Comparison of ENCODE assay signal across 28 cellular contexts in the genomic region with DNA sequence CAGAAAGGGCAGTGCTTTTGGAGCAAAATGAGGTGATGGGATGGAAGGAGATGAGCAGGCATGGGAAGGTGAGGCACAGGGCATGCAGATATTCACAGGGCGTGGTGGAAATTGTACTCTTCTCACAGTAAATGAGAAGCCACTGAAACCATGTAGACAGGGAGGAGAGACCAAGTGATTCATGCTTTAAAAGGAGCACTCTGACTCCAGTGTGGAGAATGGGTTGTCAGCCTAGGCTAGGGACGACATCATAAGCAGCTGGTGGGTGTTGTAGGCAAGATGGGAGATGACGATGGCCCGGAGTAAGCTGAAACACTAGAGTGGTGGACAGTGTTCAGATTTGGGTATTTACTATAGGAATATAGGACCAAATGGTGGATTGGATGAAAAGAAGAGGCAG. TPM values are rescaled to one million over a fixed set of nuclear protein-coding genes. Genes with fewer than 3 reads are reported as not detected.
DNase-seq lines count a peak whose midpoint lies in the region; ATAC-seq and TF ChIP-seq lines count a peak whose summit lies in the region.
"Had no signal": no experiment of that assay in that cellular context is flagged by ENCODE, and none has a peak within 500 bp of the region (broad histone marks: within the 10 kb centered on the region; RNA-seq: fewer than 3 reads in every experiment).

No MANE protein-coding gene starts in this region.

- POLR2A ChIA-PET in activated CD4-positive, alpha-beta memory T cell treated with anti-CD3 and anti-CD28 coated beads for 36 hours (lab: Charles Lee): no interaction called here
- POLR2A ChIA-PET in activated CD4-positive, alpha-beta memory T cell treated with anti-CD3 and anti-CD28 coated beads, Interleukin-2, amount 10 ng/mL, durations not matched to agents 7 days and 5 days (lab: Charles Lee): no interaction called here
- POLR2A ChIA-PET in CD4-positive, alpha-beta T cell (lab: Charles Lee): interaction anchor here (1.4 kb wide), 1 partner anchor 13 kb away, joined by 3 read pairs; no protein-coding TSS in a partner anchor

- intact Hi-C loops in activated CD4-positive, alpha-beta memory T cell treated with anti-CD3 and anti-CD28 coated beads for 36 hours (cut with micrococcal nuclease): no loop called here
- intact Hi-C loops in CD4-positive, alpha-beta T cell (cut with DNase I, micrococcal nuclease): no loop called here

- peak; percentile 27 for DNase-seq in activated CD4-positive, alpha-beta memory T cell treated with anti-CD3 and anti-CD28 coated beads for 36 hours
- DNase-seq in activated CD4-positive, alpha-beta memory T cell treated with anti-CD3 and anti-CD28 coated beads, Interleukin-2, amount 10 ng/mL, durations not matched to agents 7 days and 5 days: no peak
- no peak for DNase-seq in CD4-positive, alpha-beta T cell
- no peak for DNase-seq in naive B cell
- DNase-seq in EL: no peak
- no peak for DNase-seq in NCI-H524 treated with DMSO at 0.1 percent for 48 hours (lab: John Stamatoyannopoulos, UW)
- DNase-seq: activated B cell treated with CpG ODN at 0.5 μM for 24 hours; body of pancreas; DMS79 treated with DMSO at 0.1 percent for 48 hours; erythroblast; foreskin melanocyte; H7; left colon; NCI-H2029; NCI-H2227 treated with DMSO at 0.1 percent for 48 hours; NCI-H748 treated with DMSO at 0.1 percent for 48 hours; retina; stimulated activated CD4-positive, alpha-beta T cell treated with anti-CD3 and anti-CD28 coated beads, Interleukin-4, amount 100 ng/mL, for 1 hour; stimulated activated naive CD4-positive, alpha-beta T cell; T1000 had no signal

- no peak for TF ChIP-seq CTCF in CD4-positive, alpha-beta T cell (IDR thresholded peaks at IDR 0.05)

- no peak overlapping the region for H3K27ac Mint-ChIP-seq in activated CD4-positive, alpha-beta memory T cell treated with anti-CD3 and anti-CD28 coated beads for 36 hours
- H3K27ac Mint-ChIP-seq in activated CD4-positive, alpha-beta memory T cell treated with anti-CD3 and anti-CD28 coated beads, Interleukin-2, amount 10 ng/mL, durations not matched to agents 7 days and 5 days: no peak overlapping the region
- peak overlapping the region; percentile 1 for H3K27ac Mint-ChIP-seq in CD4-positive, alpha-beta T cell
- H3K27ac Mint-ChIP-seq in activated T-helper 17 cell treated with anti-CD3 and anti-CD28 coated beads, Interleukin-2, amount 50 U/mL, for 72 hours: no peak overlapping the region
- peak overlapping the region in 4 of 6 donors; percentile 0 to 73 (median 32) for H3K27ac Mint-ChIP-seq in naive B cell
- H3K27ac Mint-ChIP-seq: activated B cell treated with CpG ODN at 0.5 μM for 24 hours, B cell had no signal

- no peak for TF ChIP-seq POLR2A in GM18505 (IDR thresholded peaks at IDR 0.05; ENCODE audit: borderline replicate concordance, extremely low read depth, insufficient read depth, insufficient read length)

- ATAC-seq in CD4-positive, alpha-beta T cell (ENCODE audit: poor library complexity): no peak
- peak; percentile 78 for ATAC-seq in activated T-helper 17 cell treated with anti-CD3 and anti-CD28 coated beads, Interleukin-2, amount 50 U/mL, for 72 hours (replicated peaks)
- ATAC-seq in naive B cell (ENCODE audit: low read depth in 2 of 2): no peak
- ATAC-seq in GM18505 (IDR thresholded peaks at IDR 0.05; ENCODE audit: unreplicated experiment): no peak
- ATAC-seq: body of pancreas, HepG2, left colon had no signal

- H3K36me3 Mint-ChIP-seq in activated CD4-positive, alpha-beta memory T cell treated with anti-CD3 and anti-CD28 coated beads for 36 hours: peaks cover 3% of the 10 kb centered on the region
- H3K36me3 Mint-ChIP-seq in activated CD4-positive, alpha-beta memory T cell treated with anti-CD3 and anti-CD28 coated beads, Interleukin-2, amount 10 ng/mL, durations not matched to agents 7 days and 5 days (ENCODE audit: low read depth): no peaks in the 10 kb centered on the region
- H3K36me3 Mint-ChIP-seq in CD4-positive, alpha-beta T cell (ENCODE audit: low read depth): no peaks in the 10 kb centered on the region
- H3K36me3 Mint-ChIP-seq in activated T-helper 17 cell treated with anti-CD3 and anti-CD28 coated beads, Interleukin-2, amount 50 U/mL, for 72 hours (ENCODE audit: low read depth): no peaks in the 10 kb centered on the region
- H3K36me3 Mint-ChIP-seq in naive B cell: peaks cover 8 to 11% of the 10 kb centered on the region in 2 donors

- H3K9me3 ChIP-seq in CD4-positive, alpha-beta T cell (ENCODE audit: control insufficient read depth, low read length): no peaks in the 10 kb centered on the region
- H3K9me3 ChIP-seq: body of pancreas, vagina had no signal

- H3K27me3 Mint-ChIP-seq in activated CD4-positive, alpha-beta memory T cell treated with anti-CD3 and anti-CD28 coated beads for 36 hours: no peaks in the 10 kb centered on the region
- no peaks in the 10 kb centered on the region for H3K27me3 Mint-ChIP-seq in activated CD4-positive, alpha-beta memory T cell treated with anti-CD3 and anti-CD28 coated beads, Interleukin-2, amount 10 ng/mL, durations not matched to agents 7 days and 5 days
- no peaks in the 10 kb centered on the region for H3K27me3 Mint-ChIP-seq in CD4-positive, alpha-beta T cell
- H3K27me3 Mint-ChIP-seq in activated T-helper 17 cell treated with anti-CD3 and anti-CD28 coated beads, Interleukin-2, amount 50 U/mL, for 72 hours: no peaks in the 10 kb centered on the region
- no peaks in the 10 kb centered on the region for H3K27me3 Mint-ChIP-seq in naive B cell
- H3K27me3 Mint-ChIP-seq: activated B cell treated with CpG ODN at 0.5 μM for 24 hours, B cell had no signal

- H3K9me3 Mint-ChIP-seq in activated CD4-positive, alpha-beta memory T cell treated with anti-CD3 and anti-CD28 coated beads for 36 hours: peaks cover 5% of the 10 kb centered on the region
- peaks cover 2% of the 10 kb centered on the region for H3K9me3 Mint-ChIP-seq in activated CD4-positive, alpha-beta memory T cell treated with anti-CD3 and anti-CD28 coated beads, Interleukin-2, amount 10 ng/mL, durations not matched to agents 7 days and 5 days
- peaks cover 2% of the 10 kb centered on the region for H3K9me3 Mint-ChIP-seq in CD4-positive, alpha-beta T cell
- no peaks in the 10 kb centered on the region for H3K9me3 Mint-ChIP-seq in activated T-helper 17 cell treated with anti-CD3 and anti-CD28 coated beads, Interleukin-2, amount 50 U/mL, for 72 hours
- peaks cover 0 to 7% (median 5%) of the 10 kb centered on the region in 7 donors for H3K9me3 Mint-ChIP-seq in naive B cell
- H3K9me3 Mint-ChIP-seq: activated B cell treated with CpG ODN at 0.5 μM for 24 hours had no signal

- no peak overlapping the region for H3K27ac ChIP-seq in CD4-positive, alpha-beta T cell (ENCODE audit: low read depth, low read length)
- H3K27ac ChIP-seq: body of pancreas, HL-60, vagina had no signal

- CTCF ChIA-PET in activated CD4-positive, alpha-beta memory T cell treated with anti-CD3 and anti-CD28 coated beads for 36 hours (lab: Charles Lee): interaction anchor here (1.4 kb wide), 1 partner anchor 40 kb away, joined by 5 read pairs; no protein-coding TSS in a partner anchor
- CTCF ChIA-PET in activated CD4-positive, alpha-beta memory T cell treated with anti-CD3 and anti-CD28 coated beads, Interleukin-2, amount 10 ng/mL, durations not matched to agents 7 days and 5 days (lab: Charles Lee): no interaction called here
- CTCF ChIA-PET in CD4-positive, alpha-beta T cell (lab: Charles Lee): no interaction called here

- H3K27me3 ChIP-seq in CD4-positive, alpha-beta T cell (ENCODE audit: control insufficient read depth, insufficient read depth, low read length): no peaks in the 10 kb centered on the region
- H3K27me3 ChIP-seq: body of pancreas, vagina had no signal

- H3K4me1 Mint-ChIP-seq in activated CD4-positive, alpha-beta memory T cell treated with anti-CD3 and anti-CD28 coated beads for 36 hours (ENCODE audit: low read depth): peaks cover 5% of the 10 kb centered on the region
- peaks cover 5% of the 10 kb centered on the region for H3K4me1 Mint-ChIP-seq in activated CD4-positive, alpha-beta memory T cell treated with anti-CD3 and anti-CD28 coated beads, Interleukin-2, amount 10 ng/mL, durations not matched to agents 7 days and 5 days
- H3K4me1 Mint-ChIP-seq in CD4-positive, alpha-beta T cell (ENCODE audit: low read depth): peaks cover 11% of the 10 kb centered on the region
- H3K4me1 Mint-ChIP-seq in activated T-helper 17 cell treated with anti-CD3 and anti-CD28 coated beads, Interleukin-2, amount 50 U/mL, for 72 hours: no peaks in the 10 kb centered on the region
- peaks cover 0 to 5% (median 0%) of the 10 kb centered on the region in 3 donors for H3K4me1 Mint-ChIP-seq in naive B cell

- H3K4me3 Mint-ChIP-seq in activated CD4-positive, alpha-beta memory T cell treated with anti-CD3 and anti-CD28 coated beads for 36 hours: no peak overlapping the region
- no peak overlapping the region for H3K4me3 Mint-ChIP-seq in activated CD4-positive, alpha-beta memory T cell treated with anti-CD3 and anti-CD28 coated beads, Interleukin-2, amount 10 ng/mL, durations not matched to agents 7 days and 5 days
- H3K4me3 Mint-ChIP-seq in CD4-positive, alpha-beta T cell: no peak overlapping the region
- H3K4me3 Mint-ChIP-seq in activated T-helper 17 cell treated with anti-CD3 and anti-CD28 coated beads, Interleukin-2, amount 50 U/mL, for 72 hours: no peak overlapping the region
- no peak overlapping the region for H3K4me3 Mint-ChIP-seq in naive B cell
- H3K4me3 Mint-ChIP-seq: activated B cell treated with CpG ODN at 0.5 μM for 24 hours; activated T-helper 1 cell treated with anti-CD3 and anti-CD28 coated beads, Interleukin-12 subunit alpha, Interleukin-12 subunit beta, Interleukin-2, Interleukin-4 antibody, amounts not matched to agents 30 ng/mL and 10 ng/mL and 1 ng/mL, durations not matched to agents 14 hours and 24 hours and 36 hours; B cell had no signal

RNA-seq across cellular contexts. Expression of a gene that starts 18.4 kb away (rescaled TPM):
- under 1 TPM; 0.05 to 0.12 TPM for total RNA-seq in activated CD4-positive, alpha-beta memory T cell treated with anti-CD3 and anti-CD28 coated beads for 36 hours
- total RNA-seq in activated CD4-positive, alpha-beta memory T cell treated with anti-CD3 and anti-CD28 coated beads, Interleukin-2, amount 10 ng/mL, durations not matched to agents 7 days and 5 days: under 1 TPM; 0.68 to 0.95 TPM
- under 1 TPM; 0.25 to 0.34 TPM for total RNA-seq in CD4-positive, alpha-beta T cell
- total RNA-seq in activated T-helper 17 cell treated with anti-CD3 and anti-CD28 coated beads, Interleukin-2, amount 50 U/mL, for 72 hours: under 1 TPM in 1 of 2 donors, not detected in 1; 0.04 TPM
- 1 to 10 TPM in 5 of 6 donors, under 1 TPM in 1; 0.10 to 3.8 (median 3.0) TPM for polyA plus RNA-seq in naive B cell (ENCODE audit: low read depth in 6 of 6)
- total RNA-seq: A673, H7, HepG2 had no signal
- polyA plus RNA-seq: HepG2 had no signal

Comparison
In these comparisons a context has a peak if more than half of its experiments do, and no peak if none do; other contexts are left out.
1. H3K27ac Mint-ChIP-seq: peak in CD4-positive, alpha-beta T cell (single experiment) and naive B cell (4 of 6); none in activated CD4-positive, alpha-beta memory T cell treated with anti-CD3 and anti-CD28 coated beads for 36 hours (single experiment), activated CD4-positive, alpha-beta memory T cell treated with anti-CD3 and anti-CD28 coated beads, Interleukin-2, amount 10 ng/mL, durations not matched to agents 7 days and 5 days (single experiment) and activated T-helper 17 cell treated with anti-CD3 and anti-CD28 coated beads, Interleukin-2, amount 50 U/mL, for 72 hours (single experiment).